1 cellular context compared by ENCODE assay signal in the genomic region with DNA sequence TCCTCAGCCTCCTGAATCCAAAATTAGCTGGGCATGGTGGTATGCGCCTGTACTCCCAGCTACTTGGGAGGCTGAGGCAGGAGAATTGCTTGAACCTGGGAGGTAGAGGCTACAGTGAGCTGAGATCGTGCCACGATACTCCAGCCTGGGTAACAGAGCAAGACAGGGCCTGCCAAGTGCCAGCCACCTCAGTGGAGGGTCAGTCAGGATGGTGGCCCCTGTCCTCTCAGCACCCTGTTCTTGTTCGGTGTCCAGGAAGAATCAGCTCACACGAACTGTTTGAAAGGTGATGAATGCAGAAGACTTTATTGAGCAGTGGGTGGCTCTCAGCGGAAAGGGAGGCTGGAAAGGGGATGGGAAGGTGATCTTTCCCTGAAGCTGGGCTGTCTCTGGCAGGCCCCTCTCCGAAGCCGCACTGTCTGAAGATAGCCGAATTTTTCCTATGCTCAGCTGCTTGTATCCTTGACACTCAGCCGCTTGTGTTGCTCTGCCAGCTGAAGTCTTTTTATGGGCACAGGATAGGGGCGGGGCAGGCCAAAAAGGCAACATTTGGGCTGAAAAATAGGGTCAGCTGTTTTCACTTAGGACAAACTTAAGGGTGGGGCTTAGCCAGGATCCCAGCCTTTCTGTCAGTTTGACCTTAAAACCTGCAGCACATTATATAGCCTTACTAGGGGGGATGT.
TF ChIP-seq lines count a peak whose summit lies in the region.

No MANE protein-coding gene starts in this region.

TF ChIP-seq in IMR-90, 13 proteins besides CTCF, POLR2A, EP300 and RAD21 (continued from another document):
- TF ChIP-seq, protein P1, sequence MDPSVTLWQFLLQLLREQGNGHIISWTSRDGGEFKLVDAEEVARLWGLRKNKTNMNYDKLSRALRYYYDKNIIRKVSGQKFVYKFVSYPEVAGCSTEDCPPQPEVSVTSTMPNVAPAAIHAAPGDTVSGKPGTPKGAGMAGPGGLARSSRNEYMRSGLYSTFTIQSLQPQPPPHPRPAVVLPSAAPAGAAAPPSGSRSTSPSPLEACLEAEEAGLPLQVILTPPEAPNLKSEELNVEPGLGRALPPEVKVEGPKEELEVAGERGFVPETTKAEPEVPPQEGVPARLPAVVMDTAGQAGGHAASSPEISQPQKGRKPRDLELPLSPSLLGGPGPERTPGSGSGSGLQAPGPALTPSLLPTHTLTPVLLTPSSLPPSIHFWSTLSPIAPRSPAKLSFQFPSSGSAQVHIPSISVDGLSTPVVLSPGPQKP (IDR thresholded peaks at IDR 0.05; ENCODE audit: borderline replicate concordance, low read depth, low read length), result no peak
- TF ChIP-seq MXI1 (IDR thresholded peaks at IDR 0.05; ENCODE audit: borderline replicate concordance, low read depth, low read length) (no peak), CHD1 (IDR thresholded peaks at IDR 0.05; ENCODE audit: low read depth, low read length) (no peak), FOS (IDR thresholded peaks at IDR 0.05; ENCODE audit: low read depth, low read length) (no peak)
